8 cellular contexts compared by ENCODE assay signal in the genomic region with DNA sequence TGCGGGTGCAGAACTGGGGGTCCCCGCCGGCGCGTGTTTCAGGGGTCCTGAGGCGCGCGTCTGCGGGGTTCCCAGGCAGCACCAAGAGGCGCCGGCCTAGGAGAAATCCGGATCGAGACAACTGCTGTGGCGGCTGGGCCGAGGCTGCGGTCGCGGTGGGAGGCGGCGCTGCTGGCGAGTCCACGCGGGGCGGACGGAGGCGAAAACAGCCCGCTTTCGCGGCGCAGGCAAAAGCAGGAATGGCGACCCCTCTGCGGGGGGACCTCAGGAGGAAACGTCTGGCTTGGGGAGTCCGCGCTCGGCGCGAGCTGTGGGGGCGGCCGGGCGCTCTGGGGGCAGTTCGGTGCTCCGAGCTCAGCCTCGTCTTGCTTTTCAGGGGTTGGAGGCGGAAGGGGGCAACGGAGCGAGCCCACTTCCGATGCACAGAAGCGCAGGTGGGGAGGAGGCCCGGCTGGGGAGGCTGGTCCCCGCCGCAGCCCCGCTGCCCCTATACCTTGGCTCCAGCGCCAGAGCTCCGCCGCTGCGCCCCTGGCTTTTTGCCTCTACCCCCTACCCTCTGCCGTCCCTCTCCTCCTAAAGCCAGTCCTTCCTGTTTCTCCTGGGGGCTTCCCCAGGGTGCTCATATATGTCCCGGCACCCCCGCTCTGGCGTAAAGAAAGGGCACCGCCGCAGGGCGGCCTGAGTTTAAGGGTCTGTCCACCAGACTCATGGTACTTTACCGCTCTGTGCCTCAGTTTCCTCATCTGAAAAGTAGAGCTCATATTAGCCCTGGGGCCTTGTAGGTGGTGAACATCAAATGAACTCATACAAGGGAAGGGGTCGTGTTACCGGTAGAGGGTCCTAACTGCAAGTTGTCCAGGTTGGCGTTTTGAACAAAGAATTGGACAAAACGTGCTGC.
A peak's percentile ranks its signal among the peaks of the same experiment; 100 is the strongest.
DNase-seq lines count a peak whose midpoint lies in the region; ATAC-seq and TF ChIP-seq lines count a peak whose summit lies in the region.

No MANE protein-coding gene starts in this region.

- TF ChIP-seq CTCF in fibroblast of lung (conservative IDR thresholded peaks at IDR 0.05 in 1 of 2, IDR thresholded peaks at IDR 0.05 in 1 of 2; ENCODE audit: low read depth in 1 of 2, low read length in 2 of 2), result no peak

- H3K9me3 ChIP-seq in Karpas-422 (ENCODE audit: low read length), result no peaks in the 10 kb centered on the region
- no peaks in the 10 kb centered on the region for H3K9me3 ChIP-seq in fibroblast of lung (ENCODE audit: control insufficient read depth, insufficient read depth, low read depth, low read length)

- no peaks in the 10 kb centered on the region for H3K27me3 ChIP-seq in Karpas-422 (ENCODE audit: low read length)
- peaks cover 3% of the 10 kb centered on the region for H3K27me3 ChIP-seq in fibroblast of lung (ENCODE audit: control insufficient read depth, insufficient read depth, low read length)

- H3K36me3 Mint-ChIP-seq in naive thymus-derived CD8-positive, alpha-beta T cell, result no peaks in the 10 kb centered on the region

- DNase-seq in AG08396 (ENCODE audit: low spot score) (peak; percentile 69), Karpas-422 (peak; percentile 77), fibroblast of lung (ENCODE audit: low read depth in 2 of 2) (peak in 1 of 2 donors; percentile 38), NCI-H1048 (lab: John Stamatoyannopoulos, UW) (no peak), 8988T (no peak)
- peak; percentile 50 for DNase-seq in activated T-cell treated with anti-CD3 and anti-CD28 coated beads, Interleukin-2, amount 50 U/mL, for 1 hour
- DNase-seq in naive thymus-derived CD8-positive, alpha-beta T cell, result peak; percentile 32 to 82 (median 55)

- peak overlapping the region; percentile 95 for H2AFZ ChIP-seq in Karpas-422 (ENCODE audit: low read length)
- peak overlapping the region; percentile 57 for H2AFZ ChIP-seq in fibroblast of lung (ENCODE audit: low read length)

- peak overlapping the region; percentile 68 for H3K4me3 ChIP-seq in Karpas-422 (ENCODE audit: low read length)
- peak overlapping the region; percentile 35 to 61 (median 52) for H3K4me3 ChIP-seq in fibroblast of lung (replicated peaks in 1 of 4; ENCODE audit: control extremely low read depth in 1 of 4, insufficient read depth in 1 of 4, low read depth in 3 of 4, low read length in 4 of 4)

- no peaks in the 10 kb centered on the region for H3K9me2 ChIP-seq in Karpas-422 (replicated peaks; ENCODE audit: insufficient read depth, low read length)

- H3K4me1 ChIP-seq in Karpas-422 (ENCODE audit: low read length), result peaks cover 32% of the 10 kb centered on the region
- no peaks in the 10 kb centered on the region for H3K4me1 ChIP-seq in fibroblast of lung (ENCODE audit: control insufficient read depth, extremely low read depth, insufficient read depth, low read length)

- H3K27me3 Mint-ChIP-seq in naive thymus-derived CD8-positive, alpha-beta T cell, result no peaks in the 10 kb centered on the region

- H3K4me2 ChIP-seq in Karpas-422 (ENCODE audit: low read depth, low read length, poor library complexity, severe bottlenecking) (peak overlapping the region; percentile 84), fibroblast of lung (ENCODE audit: extremely low read depth, insufficient read depth, low read length) (peak overlapping the region; percentile 88)

- peaks cover 0 to 3% (median 0%) of the 10 kb centered on the region in 9 donors for H3K9me3 Mint-ChIP-seq in naive thymus-derived CD8-positive, alpha-beta T cell

- POLR2A ChIA-PET in naive thymus-derived CD8-positive, alpha-beta T cell (lab: Charles Lee), result interaction anchor here (0.7 to 2.9 kb wide), 16 partner anchors 9 to 760 kb away, joined by 3 to 16 read pairs (median 6); partner anchors contain the start of genes AFG3L2, CEP192, CEP76 and FAM210A

- H4K20me1 ChIP-seq in Karpas-422 (ENCODE audit: insufficient read depth, low read depth, low read length), result no peaks in the 10 kb centered on the region
- H4K20me1 ChIP-seq in fibroblast of lung (ENCODE audit: control insufficient read depth, extremely low read depth, insufficient read depth, low read length), result no peaks in the 10 kb centered on the region

- peak overlapping the region; percentile 92 to 100 (median 98) for H3K4me3 Mint-ChIP-seq in naive thymus-derived CD8-positive, alpha-beta T cell

- peak overlapping the region; percentile 88 for H3K9ac ChIP-seq in Karpas-422 (ENCODE audit: low read length)
- H3K9ac ChIP-seq in fibroblast of lung (ENCODE audit: insufficient read depth, low read length), result peak overlapping the region; percentile 55

- H3K36me3 ChIP-seq in Karpas-422 (ENCODE audit: insufficient read depth, low read length) (no peaks in the 10 kb centered on the region), fibroblast of lung (ENCODE audit: control insufficient read depth, insufficient read depth, low read length) (no peaks in the 10 kb centered on the region)

- peak; percentile 41 for ATAC-seq in GM19035 (IDR thresholded peaks at IDR 0.05; ENCODE audit: unreplicated experiment)
- ATAC-seq in naive thymus-derived CD8-positive, alpha-beta T cell, result peak; percentile 44 to 59

- peak overlapping the region; percentile 93 to 100 (median 99) for H3K27ac Mint-ChIP-seq in naive thymus-derived CD8-positive, alpha-beta T cell

- H3K4me1 Mint-ChIP-seq in naive thymus-derived CD8-positive, alpha-beta T cell, result peaks cover 12 to 30% (median 26%) of the 10 kb centered on the region in 4 donors

- H3K27ac ChIP-seq in Karpas-422 (ENCODE audit: low read length) (peak overlapping the region; percentile 67), fibroblast of lung (ENCODE audit: insufficient read depth, low read length) (peak overlapping the region; percentile 27)

- H3K79me2 ChIP-seq in Karpas-422 (ENCODE audit: low read length), result no peaks in the 10 kb centered on the region
- no peaks in the 10 kb centered on the region for H3K79me2 ChIP-seq in fibroblast of lung (ENCODE audit: control insufficient read depth, insufficient read depth, low read length)

Comparison
In these comparisons a context has a peak if more than half of its experiments do, and no peak if none do; other contexts are left out.
1. DNase-seq: peak in AG08396 (single experiment), Karpas-422 (single experiment), activated T-cell treated with anti-CD3 and anti-CD28 coated beads, Interleukin-2, amount 50 U/mL, for 1 hour (single experiment) and naive thymus-derived CD8-positive, alpha-beta T cell (10 of 10); none in NCI-H1048 (single experiment) and 8988T (single experiment).